ENCODE assay signal across 9 cellular contexts in genomic region chr19:3440082-3440481, GRCh38. TPM values are rescaled to one million over a fixed set of nuclear protein-coding genes. Genes with fewer than 3 reads are reported as not detected.
DNase-seq lines count a peak whose midpoint lies in the region; ATAC-seq and TF ChIP-seq lines count a peak whose summit lies in the region.
"Had no signal": no experiment of that assay in that cellular context is flagged by ENCODE, and none has a peak within 500 bp of the region (broad histone marks: within the 10 kb centered on the region; RNA-seq: fewer than 3 reads in every experiment).

No MANE protein-coding gene starts in this region.

- H3K36me3 ChIP-seq in SU-DHL-6 (ENCODE audit: low read length) (no peaks in the 10 kb centered on the region), adrenal gland (replicated peaks in 1 of 2) (peaks cover 0 to 71% of the 10 kb centered on the region in 2 donors)

- H3K4me2 ChIP-seq in SU-DHL-6 (ENCODE audit: low read depth, low read length, poor library complexity, severe bottlenecking): no peak overlapping the region

- intact Hi-C loops in adrenal gland (cut with DNase I): no loop called here
- intact Hi-C loops in left colon (cut with DNase I, micrococcal nuclease): loop anchor here in 1 of 2 donors (10.0 kb wide), 1 partner anchor 115 kb away; no protein-coding TSS in a partner anchor

- H3K9me3 ChIP-seq in SU-DHL-6 (ENCODE audit: insufficient read depth, low read length) (no peaks in the 10 kb centered on the region), adrenal gland (replicated peaks in 1 of 3) (no peaks in the 10 kb centered on the region)

- no peaks in the 10 kb centered on the region for H3F3A ChIP-seq in SU-DHL-6 (ENCODE audit: insufficient read depth)

- no peak overlapping the region for H3K4me3 ChIP-seq in SU-DHL-6 (ENCODE audit: insufficient read depth, low read length, poor library complexity, severe bottlenecking)
- H3K4me3 ChIP-seq in adrenal gland: no peak overlapping the region

- no peaks in the 10 kb centered on the region for H3K9me2 ChIP-seq in SU-DHL-6 (replicated peaks; ENCODE audit: insufficient read depth, low read length)

- H4K20me1 ChIP-seq in SU-DHL-6 (ENCODE audit: low read depth, low read length): no peaks in the 10 kb centered on the region; the same call in 1 of the 2 replicates

- no peak for TF ChIP-seq POLR2A in adrenal gland (IDR thresholded peaks at IDR 0.05)

- WGBS in adrenal gland, 4 donors: 71 to 81% (median 76%) methylated on average over 11 to 13 of the region's 13 CpGs

- H3K27ac ChIP-seq in SU-DHL-6 (ENCODE audit: low read depth, low read length) (no peak overlapping the region), adrenal gland (peak overlapping the region in 2 of 5 donors; percentile 20 to 77)

- peaks cover 10 to 48% of the 10 kb centered on the region in 2 donors for H3K4me1 ChIP-seq in adrenal gland (replicated peaks in 1 of 2)

- H2AFZ ChIP-seq in SU-DHL-6 (ENCODE audit: low read depth, low read length, severe bottlenecking): no peak overlapping the region

- peak; percentile 41 for TF ChIP-seq CTCF in SU-DHL-6 (IDR thresholded peaks at IDR 0.05; ENCODE audit: insufficient read depth, low read length, poor library complexity, severe bottlenecking)
- peak; percentile 19 to 53 (median 42) for TF ChIP-seq CTCF in adrenal gland (IDR thresholded peaks at IDR 0.05)

- no peaks in the 10 kb centered on the region for H3K27me3 ChIP-seq in SU-DHL-6 (ENCODE audit: low read length)
- no peaks in the 10 kb centered on the region for H3K27me3 ChIP-seq in adrenal gland

- ATAC-seq in left colon: peak; percentile 64

- DNase-seq in NCI-H2196 (lab: John Stamatoyannopoulos, UW; ENCODE audit: unreplicated experiment) (peak; percentile 20), NCI-H2196 treated with DMSO at 0.1 percent for 48 hours (lab: John Stamatoyannopoulos, UW; ENCODE audit: unreplicated experiment) (no peak), adrenal gland (peak in 2 of 7 donors; percentile 42 to 49), left colon (peak in 1 of 2 donors; percentile 72), HPDE6-E6E7 (ENCODE audit: extremely low spot score) (no peak), DMS79 (lab: John Stamatoyannopoulos, UW) (no peak)
- DNase-seq in stimulated activated CD8-positive, alpha-beta memory T cell treated with anti-CD3 and anti-CD28 coated beads, Interleukin-7, amount 100 ng/mL, for 1 hour (ENCODE audit: low read depth in 2 of 2): peak; percentile 12 to 32

- no peaks in the 10 kb centered on the region for H3K79me2 ChIP-seq in SU-DHL-6 (ENCODE audit: insufficient read depth, low read length)

- no peak overlapping the region for H3K9ac ChIP-seq in SU-DHL-6 (ENCODE audit: low read length)

RNA-seq across cellular contexts. Expression of gene SMIM24, which starts 40.2 kb away (rescaled TPM):
- under 1 TPM in 1 of 8 donors, not detected in 7; 0.36 TPM for total RNA-seq in adrenal gland
- under 1 TPM in 1 of 3 donors, not detected in 2; 0.48 TPM for polyA plus RNA-seq in adrenal gland
- total RNA-seq in left colon: 10 to 100 TPM; 42.0 to 45.8 TPM

RNA-seq across cellular contexts. Expression of gene SMIM44, which starts 43.2 kb away (rescaled TPM):
- not detected for total RNA-seq in adrenal gland
- polyA plus RNA-seq in adrenal gland: not detected
- total RNA-seq in left colon: 1 to 10 TPM; 6.0 to 6.1 TPM
- polyA plus RNA-seq: adipose tissue had no signal

Comparison
In these comparisons a context has a peak if more than half of its experiments do, and no peak if none do; other contexts are left out.
1. DNase-seq: peak in NCI-H2196 (single experiment) and stimulated activated CD8-positive, alpha-beta memory T cell treated with anti-CD3 and anti-CD28 coated beads, Interleukin-7, amount 100 ng/mL, for 1 hour (2 of 2); none in NCI-H2196 treated with DMSO at 0.1 percent for 48 hours (single experiment), HPDE6-E6E7 (single experiment) and DMS79 (single experiment).
2. RNA of gene SMIM24, which starts 40.2 kb away (total RNA-seq): 42.0 to 45.8 TPM in left colon; 0.36 TPM in adrenal gland; every median in the first group is over 10 times any median in the second.
3. RNA of gene SMIM44, which starts 43.2 kb away (total RNA-seq): 6.0 to 6.1 TPM in left colon; not detected in adrenal gland; every median in the first group is over 4 times any median in the second.